19 cellular contexts compared by ENCODE assay signal in genomic region chr7:96308253-96308949, GRCh38. TPM values are rescaled to one million over a fixed set of nuclear protein-coding genes. Genes with fewer than 3 reads are reported as not detected.
A peak's percentile ranks its signal among the peaks of the same experiment; 100 is the strongest.
DNase-seq lines count a peak whose midpoint lies in the region; ATAC-seq and TF ChIP-seq lines count a peak whose summit lies in the region.
"Had no signal": no experiment of that assay in that cellular context is flagged by ENCODE, and none has a peak within 500 bp of the region (broad histone marks: within the 10 kb centered on the region; RNA-seq: fewer than 3 reads in every experiment).

No MANE protein-coding gene starts in this region.

- H2BK15ac ChIP-seq in H9 (ENCODE audit: low read depth, low read length), result no peak overlapping the region

- H3K14ac ChIP-seq in H9 (ENCODE audit: insufficient read depth, low read length), result no peak overlapping the region

- no peaks in the 10 kb centered on the region for H3K79me1 ChIP-seq in H9 (ENCODE audit: insufficient read depth, low read depth, low read length, poor library complexity, severe bottlenecking)

- no peak overlapping the region for H3T11ph ChIP-seq in H9 (ENCODE audit: low read length)

- H3K36me3 ChIP-seq in iPS-20b (ENCODE audit: insufficient read depth, low read depth, low read length) (peaks cover 6% of the 10 kb centered on the region; the same call in 1 of the 2 replicates), neural progenitor cell (no peaks in the 10 kb centered on the region)
- H3K36me3 ChIP-seq: pancreas had no signal

- H3K27me3 Mint-ChIP-seq in H9 (ENCODE audit: low read depth), result no peaks in the 10 kb centered on the region
- no peaks in the 10 kb centered on the region for H3K27me3 Mint-ChIP-seq in T-helper 2 cell treated with Interferon-gamma antibody and Interleukin-4, amounts not matched to agents 5 μg/mL and 100 μg/mL, for 36 hours (ENCODE audit: low read depth)
- H3K27me3 Mint-ChIP-seq in neural progenitor cell (ENCODE audit: insufficient read depth, low read depth), result no peaks in the 10 kb centered on the region
- no peaks in the 10 kb centered on the region for H3K27me3 Mint-ChIP-seq in activated CD8-positive, alpha-beta T cell treated with anti-CD3 and anti-CD28 coated beads for 36 hours
- H3K27me3 Mint-ChIP-seq: activated CD4-positive, alpha-beta memory T cell treated with anti-CD3 and anti-CD28 coated beads, Interleukin-2, amount 10 ng/mL, durations not matched to agents 7 days and 5 days; activated naive CD8-positive, alpha-beta T cell treated with anti-CD3 and anti-CD28 coated beads, Interleukin-2, amount 10 ng/mL, durations not matched to agents 7 days and 5 days had no signal

- H4K8ac ChIP-seq in H9 (replicated peaks; ENCODE audit: insufficient read length, low read depth, low read length), result no peak overlapping the region

- H2AK5ac ChIP-seq in H9 (ENCODE audit: insufficient read length, low read length), result no peak overlapping the region

- H2AFZ ChIP-seq in H9 (ENCODE audit: low read length) (no peak overlapping the region), neural progenitor cell (replicated peaks) (no peak overlapping the region)

- H3K9ac ChIP-seq in H9 (ENCODE audit: extremely low read depth, insufficient read length, low read length), result no peak overlapping the region
- no peak overlapping the region for H3K9ac ChIP-seq in iPS-20b (ENCODE audit: low read depth, low read length)
- no peak overlapping the region for H3K9ac ChIP-seq in neural progenitor cell

- peaks cover 37 to 43% of the 10 kb centered on the region in 2 experiments for H3K4me1 Mint-ChIP-seq in H9
- peaks cover 46% of the 10 kb centered on the region for H3K4me1 Mint-ChIP-seq in T-helper 2 cell treated with Interferon-gamma antibody and Interleukin-4, amounts not matched to agents 5 μg/mL and 100 μg/mL, for 36 hours (ENCODE audit: low read depth)
- peaks cover 30% of the 10 kb centered on the region for H3K4me1 Mint-ChIP-seq in neural progenitor cell
- peaks cover 48% of the 10 kb centered on the region for H3K4me1 Mint-ChIP-seq in activated CD8-positive, alpha-beta T cell treated with anti-CD3 and anti-CD28 coated beads for 36 hours (ENCODE audit: low read depth)

- POLR2A ChIA-PET in activated CD8-positive, alpha-beta T cell treated with anti-CD3 and anti-CD28 coated beads for 36 hours (lab: Charles Lee), result no interaction called here

- peak; percentile 58 for DNase-seq in H9
- DNase-seq in T-helper 2 cell treated with Interferon-gamma antibody and Interleukin-4, amounts not matched to agents 5 μg/mL and 100 μg/mL, for 36 hours (ENCODE audit: low spot score), result no peak
- DNase-seq in neural progenitor cell (ENCODE audit: low spot score), result no peak
- DNase-seq in occipital lobe (lab: John Stamatoyannopoulos, UW), result no peak
- no peak for DNase-seq in NCI-H446 (lab: John Stamatoyannopoulos, UW)
- no peak for DNase-seq in activated CD8-positive, alpha-beta T cell treated with anti-CD3 and anti-CD28 coated beads for 36 hours
- DNase-seq in ecto neural progenitor cell (ENCODE audit: low spot score), result no peak
- DNase-seq: activated CD4-positive, alpha-beta memory T cell treated with anti-CD3 and anti-CD28 coated beads, Interleukin-2, amount 10 ng/mL, durations not matched to agents 7 days and 5 days; activated naive CD8-positive, alpha-beta T cell treated with anti-CD3 and anti-CD28 coated beads, Interleukin-2, amount 10 ng/mL, durations not matched to agents 7 days and 5 days; activated T-cell treated with anti-CD3 and anti-CD28 coated beads, Interleukin-2, amount 50 U/mL, for 48 hours; dorsolateral prefrontal cortex; EL; NCI-H1105; NCI-H2171; NCI-H774; pancreas; stimulated activated CD4-positive, alpha-beta T cell treated with anti-CD3 and anti-CD28 coated beads, Interleukin-2, amount 100 ng/mL, for 48 hours had no signal

- H4K5ac ChIP-seq in H9 (ENCODE audit: insufficient read length, low read depth, low read length), result no peak overlapping the region

- H3K36me3 Mint-ChIP-seq in H9 (ENCODE audit: insufficient read depth in 1 of 3, low read depth in 3 of 3) (peaks cover 5 to 9% (median 5%) of the 10 kb centered on the region in 3 experiments; a peak in 3 of 7 replicates), neural progenitor cell (peaks cover 32% of the 10 kb centered on the region)
- H3K36me3 Mint-ChIP-seq in T-helper 2 cell treated with Interferon-gamma antibody and Interleukin-4, amounts not matched to agents 5 μg/mL and 100 μg/mL, for 36 hours (ENCODE audit: low read depth), result peaks cover 14% of the 10 kb centered on the region
- peaks cover 19% of the 10 kb centered on the region for H3K36me3 Mint-ChIP-seq in activated CD8-positive, alpha-beta T cell treated with anti-CD3 and anti-CD28 coated beads for 36 hours (ENCODE audit: low read depth)

- H2BK5ac ChIP-seq in H9 (ENCODE audit: insufficient read length, low read length), result no peak overlapping the region

- H2BK120ac ChIP-seq in H9 (ENCODE audit: low read depth, low read length, poor library complexity, severe bottlenecking), result no peak overlapping the region

- peaks cover 3% of the 10 kb centered on the region; the same call in 1 of the 2 replicates for H3K4me1 ChIP-seq in H9 (ENCODE audit: insufficient read depth, low read length)
- peaks cover 27% of the 10 kb centered on the region; the same call in 1 of the 2 replicates for H3K4me1 ChIP-seq in iPS-20b (ENCODE audit: insufficient read depth, low read length)
- peaks cover 19% of the 10 kb centered on the region for H3K4me1 ChIP-seq in neural progenitor cell

- no peak overlapping the region for H3K56ac ChIP-seq in H9 (ENCODE audit: insufficient read length, low read depth, low read length)

- no peaks in the 10 kb centered on the region for H4K20me1 ChIP-seq in H9 (ENCODE audit: control insufficient read depth, insufficient read depth, insufficient read length)
- peaks cover 38% of the 10 kb centered on the region for H4K20me1 ChIP-seq in neural progenitor cell (ENCODE audit: low read depth)

- H2BK12ac ChIP-seq in H9 (ENCODE audit: insufficient read length, low read depth, low read length), result no peak overlapping the region

- WGBS in H9 (ENCODE audit: extremely low coverage, insufficient read length, low lambda C conversion rate), result no CpG with 5 or more reads among the region's 4 CpGs

- no peak overlapping the region for H3K4ac ChIP-seq in H9 (ENCODE audit: low read depth, low read length)

- H3F3A ChIP-seq in neural progenitor cell (ENCODE audit: low read depth), result peaks cover 4% of the 10 kb centered on the region

- H3K27ac ChIP-seq in H9 (ENCODE audit: insufficient read length, low read depth, low read length) (peak overlapping the region; percentile 5), iPS-20b (ENCODE audit: low read length) (no peak overlapping the region), neural progenitor cell (no peak overlapping the region)
- H3K27ac ChIP-seq: pancreas had no signal

- no peaks in the 10 kb centered on the region for H3K9me3 Mint-ChIP-seq in H9
- no peaks in the 10 kb centered on the region for H3K9me3 Mint-ChIP-seq in T-helper 2 cell treated with Interferon-gamma antibody and Interleukin-4, amounts not matched to agents 5 μg/mL and 100 μg/mL, for 36 hours
- H3K9me3 Mint-ChIP-seq in neural progenitor cell, result peaks cover 8% of the 10 kb centered on the region
- no peaks in the 10 kb centered on the region for H3K9me3 Mint-ChIP-seq in activated CD8-positive, alpha-beta T cell treated with anti-CD3 and anti-CD28 coated beads for 36 hours
- H3K9me3 Mint-ChIP-seq: activated CD4-positive, alpha-beta memory T cell treated with anti-CD3 and anti-CD28 coated beads, Interleukin-2, amount 10 ng/mL, durations not matched to agents 7 days and 5 days; activated naive CD8-positive, alpha-beta T cell treated with anti-CD3 and anti-CD28 coated beads, Interleukin-2, amount 10 ng/mL, durations not matched to agents 7 days and 5 days had no signal

- no peak overlapping the region for H3K18ac ChIP-seq in H9 (ENCODE audit: insufficient read length, low read depth, low read length)

- H3K23me2 ChIP-seq in H9 (ENCODE audit: insufficient read length, low read depth, low read length, poor library complexity, severe bottlenecking), result no peaks in the 10 kb centered on the region

- intact Hi-C loops in activated CD8-positive, alpha-beta T cell treated with anti-CD3 and anti-CD28 coated beads for 36 hours (cut with micrococcal nuclease), result no loop called here

- no peak for TF ChIP-seq CTCF in H9 (conservative IDR thresholded peaks at IDR 0.05)
- TF ChIP-seq CTCF in neural progenitor cell (IDR thresholded peaks at IDR 0.05), result no peak
- TF ChIP-seq CTCF in activated CD8-positive, alpha-beta T cell treated with anti-CD3 and anti-CD28 coated beads for 36 hours (IDR thresholded peaks at IDR 0.05), result no peak

- H3K27me3 ChIP-seq in H9 (ENCODE audit: insufficient read depth, low read length), result no peaks in the 10 kb centered on the region
- H3K27me3 ChIP-seq in iPS-20b (ENCODE audit: insufficient read depth, low read length), result no peaks in the 10 kb centered on the region
- no peaks in the 10 kb centered on the region for H3K27me3 ChIP-seq in neural progenitor cell
- H3K27me3 ChIP-seq: dorsolateral prefrontal cortex, pancreas had no signal

- CTCF ChIA-PET in activated CD8-positive, alpha-beta T cell treated with anti-CD3 and anti-CD28 coated beads for 36 hours (lab: Charles Lee), result no interaction called here

- H3K9me3 ChIP-seq in H9 (ENCODE audit: control insufficient read depth, low read depth, low read length), result no peaks in the 10 kb centered on the region
- H3K9me3 ChIP-seq in iPS-20b (ENCODE audit: insufficient read depth, low read depth, low read length), result no peaks in the 10 kb centered on the region
- no peaks in the 10 kb centered on the region for H3K9me3 ChIP-seq in neural progenitor cell (ENCODE audit: low read depth)
- H3K9me3 ChIP-seq: pancreas had no signal

- H3K4me3 Mint-ChIP-seq in H9 (peak overlapping the region in 1 of 2 experiments; percentile 38; a peak in 1 of 5 replicates), neural progenitor cell (peak overlapping the region; percentile 9)
- H3K4me3 Mint-ChIP-seq in T-helper 2 cell treated with Interferon-gamma antibody and Interleukin-4, amounts not matched to agents 5 μg/mL and 100 μg/mL, for 36 hours, result peak overlapping the region; percentile 18
- no peak overlapping the region for H3K4me3 Mint-ChIP-seq in activated CD8-positive, alpha-beta T cell treated with anti-CD3 and anti-CD28 coated beads for 36 hours
- H3K4me3 Mint-ChIP-seq: activated CD4-positive, alpha-beta memory T cell treated with anti-CD3 and anti-CD28 coated beads, Interleukin-2, amount 10 ng/mL, durations not matched to agents 7 days and 5 days; activated naive CD8-positive, alpha-beta T cell treated with anti-CD3 and anti-CD28 coated beads, Interleukin-2, amount 10 ng/mL, durations not matched to agents 7 days and 5 days had no signal

- no peak overlapping the region for H3K23ac ChIP-seq in H9 (ENCODE audit: insufficient read length, low read depth, low read length)

- H3K4me3 ChIP-seq in iPS-20b (ENCODE audit: low read length), result 0 out of 2 replicates have a peak overlapping the region, but pooled peaks have one; percentile 2
- H3K4me3 ChIP-seq in neural progenitor cell, result no peak overlapping the region
- H3K4me3 ChIP-seq: dorsolateral prefrontal cortex, pancreas had no signal

- no peak overlapping the region for H2BK20ac ChIP-seq in H9 (ENCODE audit: low read depth, low read length, poor library complexity, severe bottlenecking)

- peaks cover 2% of the 10 kb centered on the region; the same call in 1 of the 2 replicates for H3K79me2 ChIP-seq in H9 (ENCODE audit: insufficient read depth, low read length)
- peaks cover 90% of the 10 kb centered on the region for H3K79me2 ChIP-seq in neural progenitor cell (ENCODE audit: low read depth)

- no peak overlapping the region for H4K91ac ChIP-seq in H9 (ENCODE audit: insufficient read length, low read depth, low read length)

- no peak for ATAC-seq in activated CD8-positive, alpha-beta T cell treated with anti-CD3 and anti-CD28 coated beads for 36 hours
- ATAC-seq: esophagus mucosa had no signal

- H3K27ac Mint-ChIP-seq in H9, result peak overlapping the region; percentile 21 to 96 (median 24); a peak in 4 of 7 replicates
- peak overlapping the region; percentile 14 for H3K27ac Mint-ChIP-seq in T-helper 2 cell treated with Interferon-gamma antibody and Interleukin-4, amounts not matched to agents 5 μg/mL and 100 μg/mL, for 36 hours
- peak overlapping the region; percentile 52 for H3K27ac Mint-ChIP-seq in neural progenitor cell
- no peak overlapping the region for H3K27ac Mint-ChIP-seq in activated CD8-positive, alpha-beta T cell treated with anti-CD3 and anti-CD28 coated beads for 36 hours
- H3K27ac Mint-ChIP-seq: activated CD4-positive, alpha-beta memory T cell treated with anti-CD3 and anti-CD28 coated beads, Interleukin-2, amount 10 ng/mL, durations not matched to agents 7 days and 5 days; activated naive CD8-positive, alpha-beta T cell treated with anti-CD3 and anti-CD28 coated beads, Interleukin-2, amount 10 ng/mL, durations not matched to agents 7 days and 5 days had no signal

- no peak overlapping the region for H3K4me2 ChIP-seq in H9 (ENCODE audit: insufficient read depth, insufficient read length, low read length)
- H3K4me2 ChIP-seq in neural progenitor cell, result no peak overlapping the region

RNA-seq across cellular contexts. Expression of gene SLC25A13, which starts 13.5 kb away (rescaled TPM):
- total RNA-seq in H9 (2021) (68.9 and 71.7 TPM in 2 replicates), neural progenitor cell (ENCODE audit: low replicate concordance) (83.3 and 87.8 TPM in 2 replicates), occipital lobe (10.6 TPM)
- 1 to 10 TPM; 7.3 to 9.0 TPM for total RNA-seq in activated CD8-positive, alpha-beta T cell treated with anti-CD3 and anti-CD28 coated beads for 36 hours
